ENCODE assay signal across 9 cellular contexts in genomic region chr4:154491731-154492249, GRCh38. TPM values are rescaled to one million over a fixed set of nuclear protein-coding genes. Genes with fewer than 3 reads are reported as not detected.
DNase-seq lines count a peak whose midpoint lies in the region; ATAC-seq lines count a peak whose summit lies in the region.
"Had no signal": no experiment of that assay in that cellular context is flagged by ENCODE, and none has a peak within 500 bp of the region (broad histone marks: within the 10 kb centered on the region; RNA-seq: fewer than 3 reads in every experiment).

Gene DCHS2, minus strand, starts transcription at chr4:154491799. Its CDS starts 444 bp downstream, at chr4:154491355.

- peak within 1 kb of the TSS; percentile 58 for H3K27ac Mint-ChIP-seq in activated T-helper 1 cell treated with anti-CD3 and anti-CD28 coated beads, Interleukin-12 subunit alpha, Interleukin-12 subunit beta, Interleukin-2, Interleukin-4 antibody, amounts not matched to agents 30 ng/mL and 10 ng/mL and 1 ng/mL, durations not matched to agents 14 hours and 24 hours and 36 hours

- no peaks in the 10 kb centered on the region for H3K4me1 ChIP-seq in right cardiac atrium (ENCODE audit: control insufficient read depth, insufficient read depth, low read length)
- H3K4me1 ChIP-seq in skeletal muscle tissue (ENCODE audit: control insufficient read depth in 3 of 3, insufficient read depth in 3 of 3, low read length in 3 of 3), result peaks cover 7 to 11% (median 10%) of the 10 kb centered on the region in 3 donors

- DNase-seq in DMS79 (lab: John Stamatoyannopoulos, UW), result peak; percentile 6
- DNase-seq in DMS79 treated with DMSO at 0.1 percent for 48 hours (lab: John Stamatoyannopoulos, UW), result no peak
- peak; percentile 84 for DNase-seq in HuH-7 (ENCODE audit: low spot score)
- DNase-seq in activated T-helper 1 cell treated with anti-CD3 and anti-CD28 coated beads, Interleukin-12 subunit alpha, Interleukin-12 subunit beta, Interleukin-2, Interleukin-4 antibody, amounts not matched to agents 30 ng/mL and 10 ng/mL and 1 ng/mL, durations not matched to agents 14 hours and 24 hours and 36 hours (ENCODE audit: low spot score), result no peak
- DNase-seq in right cardiac atrium, result peak; percentile 12 to 54 (median 51)
- no peak for DNase-seq in NCI-H2196 treated with DMSO at 0.1 percent for 48 hours (lab: John Stamatoyannopoulos, UW; ENCODE audit: unreplicated experiment)

- no peak within 1 kb of the TSS for H3K9ac ChIP-seq in skeletal muscle tissue (ENCODE audit: low read depth in 1 of 3, low read length in 3 of 3)

- no peaks in the 10 kb centered on the region for H3K9me3 Mint-ChIP-seq in activated T-helper 1 cell treated with anti-CD3 and anti-CD28 coated beads, Interleukin-12 subunit alpha, Interleukin-12 subunit beta, Interleukin-2, Interleukin-4 antibody, amounts not matched to agents 30 ng/mL and 10 ng/mL and 1 ng/mL, durations not matched to agents 14 hours and 24 hours and 36 hours

- H3K27ac ChIP-seq in right cardiac atrium (ENCODE audit: low read length), result no peak within 1 kb of the TSS
- H3K27ac ChIP-seq in skeletal muscle tissue (ENCODE audit: low read depth, low read length), result no peak within 1 kb of the TSS

- ATAC-seq in GM21381 (IDR thresholded peaks at IDR 0.05; ENCODE audit: unreplicated experiment) (peak; percentile 54), right cardiac atrium (peak; percentile 38 to 54)

- H3K36me3 ChIP-seq in skeletal muscle tissue (ENCODE audit: control insufficient read depth in 3 of 3, insufficient read depth in 3 of 3, low read length in 3 of 3), result no peaks in the 10 kb centered on the region

- intact Hi-C loops in activated T-helper 1 cell treated with anti-CD3 and anti-CD28 coated beads, Interleukin-12 subunit alpha, Interleukin-12 subunit beta, Interleukin-2, Interleukin-4 antibody, amounts not matched to agents 30 ng/mL and 10 ng/mL and 1 ng/mL, durations not matched to agents 14 hours and 24 hours and 36 hours (cut with micrococcal nuclease), result loop anchor here (5.0 kb wide), 2 partner anchors 251 to 699 kb away; partner anchors contain the start of gene LRAT
- intact Hi-C loops in right cardiac atrium (cut with DNase I), result no loop called here

- peak within 1 kb of the TSS; percentile 34 for H3K4me3 ChIP-seq in right cardiac atrium (ENCODE audit: low read length)
- peak within 1 kb of the TSS; percentile 43 to 54 (median 52) for H3K4me3 ChIP-seq in skeletal muscle tissue (ENCODE audit: low read length in 3 of 3)

- WGBS in right cardiac atrium, result under 1% methylated on average over 42 of the region's 42 CpGs

- H3K27me3 ChIP-seq in right cardiac atrium (ENCODE audit: control insufficient read depth, insufficient read depth) (no peaks in the 10 kb centered on the region), skeletal muscle tissue (ENCODE audit: control insufficient read depth in 3 of 3, insufficient read depth in 3 of 3, low read length in 3 of 3) (peaks cover 34 to 41% (median 35%) of the 10 kb centered on the region in 3 donors)

- peaks cover 2% of the 10 kb centered on the region for H3K36me3 Mint-ChIP-seq in activated T-helper 1 cell treated with anti-CD3 and anti-CD28 coated beads, Interleukin-12 subunit alpha, Interleukin-12 subunit beta, Interleukin-2, Interleukin-4 antibody, amounts not matched to agents 30 ng/mL and 10 ng/mL and 1 ng/mL, durations not matched to agents 14 hours and 24 hours and 36 hours (ENCODE audit: low read depth)

- H3K4me3 Mint-ChIP-seq in activated T-helper 1 cell treated with anti-CD3 and anti-CD28 coated beads, Interleukin-12 subunit alpha, Interleukin-12 subunit beta, Interleukin-2, Interleukin-4 antibody, amounts not matched to agents 30 ng/mL and 10 ng/mL and 1 ng/mL, durations not matched to agents 14 hours and 24 hours and 36 hours, result peak within 1 kb of the TSS; percentile 67

- peaks cover 73% of the 10 kb centered on the region for H3K27me3 Mint-ChIP-seq in activated T-helper 1 cell treated with anti-CD3 and anti-CD28 coated beads, Interleukin-12 subunit alpha, Interleukin-12 subunit beta, Interleukin-2, Interleukin-4 antibody, amounts not matched to agents 30 ng/mL and 10 ng/mL and 1 ng/mL, durations not matched to agents 14 hours and 24 hours and 36 hours (ENCODE audit: insufficient read depth)

- H3K9me3 ChIP-seq in right cardiac atrium (ENCODE audit: control insufficient read depth, low read length) (no peaks in the 10 kb centered on the region), skeletal muscle tissue (ENCODE audit: control insufficient read depth in 3 of 3, low read length in 3 of 3) (no peaks in the 10 kb centered on the region)

- peaks cover 15% of the 10 kb centered on the region for H3K4me1 Mint-ChIP-seq in activated T-helper 1 cell treated with anti-CD3 and anti-CD28 coated beads, Interleukin-12 subunit alpha, Interleukin-12 subunit beta, Interleukin-2, Interleukin-4 antibody, amounts not matched to agents 30 ng/mL and 10 ng/mL and 1 ng/mL, durations not matched to agents 14 hours and 24 hours and 36 hours (ENCODE audit: low read depth)

RNA-seq across cellular contexts. Expression of gene DCHS2, which starts in this region (rescaled TPM):
- total RNA-seq in activated T-helper 1 cell treated with anti-CD3 and anti-CD28 coated beads, Interleukin-12 subunit alpha, Interleukin-12 subunit beta, Interleukin-2, Interleukin-4 antibody, amounts not matched to agents 30 ng/mL and 10 ng/mL and 1 ng/mL, durations not matched to agents 14 hours and 24 hours and 36 hours, result not detected in 2 replicates
- not detected for total RNA-seq in right cardiac atrium
- polyA plus RNA-seq in right cardiac atrium, result not detected
- 18.3 TPM for total RNA-seq in skeletal muscle tissue
- total RNA-seq: activated CD8-positive, alpha-beta memory T cell treated with anti-CD3 and anti-CD28 coated beads for 36 hours had no signal

Comparison
In these comparisons a context has a peak if more than half of its experiments do, and no peak if none do; other contexts are left out.
1. RNA of gene DCHS2 (total RNA-seq): 18.3 TPM in skeletal muscle tissue (single experiment); not detected in activated T-helper 1 cell treated with anti-CD3 and anti-CD28 coated beads, Interleukin-12 subunit alpha, Interleukin-12 subunit beta, Interleukin-2, Interleukin-4 antibody, amounts not matched to agents 30 ng/mL and 10 ng/mL and 1 ng/mL, durations not matched to agents 14 hours and 24 hours and 36 hours and not detected in right cardiac atrium; every median in the first group is over 10 times any median in the second.
2. DNase-seq: peak in DMS79 (single experiment) and HuH-7 (single experiment); none in DMS79 treated with DMSO at 0.1 percent for 48 hours (single experiment), activated T-helper 1 cell treated with anti-CD3 and anti-CD28 coated beads, Interleukin-12 subunit alpha, Interleukin-12 subunit beta, Interleukin-2, Interleukin-4 antibody, amounts not matched to agents 30 ng/mL and 10 ng/mL and 1 ng/mL, durations not matched to agents 14 hours and 24 hours and 36 hours (single experiment) and NCI-H2196 treated with DMSO at 0.1 percent for 48 hours (single experiment).
3. Peak in DNase-seq, ATAC-seq and H3K4me3 ChIP-seq in right cardiac atrium; RNA of the gene not detected or under 1 TPM.